12 cellular contexts compared by ENCODE assay signal in genomic region chr7:115217373-115217772, GRCh38.
DNase-seq lines count a peak whose midpoint lies in the region; ATAC-seq and TF ChIP-seq lines count a peak whose summit lies in the region.
"Had no signal": no experiment of that assay in that cellular context is flagged by ENCODE, and none has a peak within 500 bp of the region (broad histone marks: within the 10 kb centered on the region; RNA-seq: fewer than 3 reads in every experiment).

No MANE protein-coding gene starts in this region.

- no peak overlapping the region for H3K27ac ChIP-seq in AG04450 (ENCODE audit: low read depth, low read length)
- no peak overlapping the region for H3K27ac ChIP-seq in OCI-LY1 (ENCODE audit: low read depth, low read length, poor library complexity, severe bottlenecking)
- no peak overlapping the region for H3K27ac ChIP-seq in esophagus muscularis mucosa (replicated peaks in 1 of 4)
- H3K27ac ChIP-seq in neuronal stem cell (replicated peaks; ENCODE audit: low read length), result no peak overlapping the region
- H3K27ac ChIP-seq: hepatocyte, uterus had no signal

- no peak overlapping the region for H3K18ac ChIP-seq in neuronal stem cell (ENCODE audit: low read length)

- H3K4ac ChIP-seq in neuronal stem cell (ENCODE audit: low read length), result no peak overlapping the region

- H3K9ac ChIP-seq in OCI-LY1 (ENCODE audit: low read length), result no peak overlapping the region
- no peak overlapping the region for H3K9ac ChIP-seq in neuronal stem cell (ENCODE audit: low read depth, low read length, poor library complexity)

- H3K4me1 ChIP-seq in OCI-LY1 (ENCODE audit: insufficient read depth, low read length, severe bottlenecking), result no peaks in the 10 kb centered on the region
- peaks cover 0 to 8% (median 0%) of the 10 kb centered on the region in 4 donors for H3K4me1 ChIP-seq in esophagus muscularis mucosa
- no peaks in the 10 kb centered on the region for H3K4me1 ChIP-seq in neuronal stem cell (ENCODE audit: control insufficient read depth in 2 of 2, insufficient read depth in 1 of 2, low read depth in 1 of 2, low read length in 2 of 2)
- H3K4me1 ChIP-seq: uterus had no signal

- no peak overlapping the region for H3K4me3 ChIP-seq in AG04450 (ENCODE audit: low read depth, low read length)
- no peak overlapping the region for H3K4me3 ChIP-seq in GM12864 (ENCODE audit: low read depth, low read length)
- H3K4me3 ChIP-seq in OCI-LY1 (ENCODE audit: low read depth, low read length, poor library complexity, severe bottlenecking), result no peak overlapping the region
- no peak overlapping the region for H3K4me3 ChIP-seq in esophagus muscularis mucosa
- no peak overlapping the region for H3K4me3 ChIP-seq in neuronal stem cell (ENCODE audit: low read length in 2 of 2)
- H3K4me3 ChIP-seq: hepatocyte, uterus had no signal

- H3K4me1 Mint-ChIP-seq in natural killer cell, result no peaks in the 10 kb centered on the region

- H3K9me3 ChIP-seq in AG04450 (ENCODE audit: control insufficient read depth, insufficient read depth, low read length), result no peaks in the 10 kb centered on the region
- H3K9me3 ChIP-seq in OCI-LY1 (ENCODE audit: low read length), result no peaks in the 10 kb centered on the region
- no peaks in the 10 kb centered on the region for H3K9me3 ChIP-seq in esophagus muscularis mucosa
- no peaks in the 10 kb centered on the region for H3K9me3 ChIP-seq in neuronal stem cell (replicated peaks in 1 of 2; ENCODE audit: control insufficient read depth in 2 of 2, insufficient read depth in 1 of 2, low read depth in 1 of 2, low read length in 2 of 2)
- H3K9me3 ChIP-seq: uterus had no signal

- no peaks in the 10 kb centered on the region for H4K20me1 ChIP-seq in OCI-LY1 (ENCODE audit: insufficient read depth, low read length)

- no peaks in the 10 kb centered on the region for H3K79me2 ChIP-seq in OCI-LY1 (ENCODE audit: insufficient read depth, low read length)
- H3K79me2 ChIP-seq: hepatocyte had no signal

- POLR2A ChIA-PET in AG04450 (lab: Yijun Ruan, JAX), result no interaction called here

- no peak overlapping the region for H3K23ac ChIP-seq in neuronal stem cell (ENCODE audit: low read depth, low read length, poor library complexity)

- no peak for TF ChIP-seq EP300 in esophagus muscularis mucosa (IDR thresholded peaks at IDR 0.05)

- no peak overlapping the region for H3K27ac Mint-ChIP-seq in natural killer cell
- H3K27ac Mint-ChIP-seq: natural killer cell treated with Interleukin-12 subunit alpha and Interleukin-12 subunit beta and Interleukin-15 and Interleukin-18, amount 100 ng/mL, for 72 hours had no signal

- no peak overlapping the region for H2BK12ac ChIP-seq in neuronal stem cell (ENCODE audit: low read length)

- no peaks in the 10 kb centered on the region for H3K9me3 Mint-ChIP-seq in natural killer cell
- H3K9me3 Mint-ChIP-seq: natural killer cell treated with Interleukin-12 subunit alpha and Interleukin-12 subunit beta and Interleukin-15 and Interleukin-18, amount 100 ng/mL, for 72 hours had no signal

- 84% methylated on average over 1 of the region's 1 CpG for WGBS in esophagus muscularis mucosa
- WGBS in neuronal stem cell (ENCODE audit: extremely low coverage in 2 of 2, insufficient read length in 2 of 2, insufficient replicate concordance in 1 of 2), 2 donors, result 100% methylated on average over 1 of the region's 1 CpG; no CpG with 5 or more reads in 1 of the 2 donors

- H3K27me3 Mint-ChIP-seq in natural killer cell (ENCODE audit: low read depth in 2 of 2), result peaks cover 0 to 2% of the 10 kb centered on the region in 2 donors

- DNase-seq in AG04450 (ENCODE audit: low read depth, low spot score) (no peak), GM12864 (ENCODE audit: low read depth) (no peak), esophagus muscularis mucosa (ENCODE audit: extremely low spot score) (no peak), neuronal stem cell (ENCODE audit: low spot score) (no peak), natural killer cell (no peak)
- DNase-seq: stimulated activated CD4-positive, alpha-beta T cell treated with anti-CD3 and anti-CD28 coated beads, Interleukin-4, amount 100 ng/mL, for 24 hours; uterus had no signal

- no peak overlapping the region for H2BK5ac ChIP-seq in neuronal stem cell (ENCODE audit: low read length)

- H3F3A ChIP-seq in OCI-LY1 (ENCODE audit: insufficient read depth, low read length), result no peaks in the 10 kb centered on the region

- ATAC-seq in HG02840 (IDR thresholded peaks at IDR 0.05; ENCODE audit: low FRiP score, unreplicated experiment), result no peak
- no peak for ATAC-seq in natural killer cell
- no peak for ATAC-seq in GM21737 (IDR thresholded peaks at IDR 0.05; ENCODE audit: unreplicated experiment)
- ATAC-seq: natural killer cell treated with Interleukin-12 subunit alpha and Interleukin-12 subunit beta and Interleukin-15 and Interleukin-18, amount 100 ng/mL, for 72 hours had no signal

- TF ChIP-seq CTCF in AG04450 (IDR thresholded peaks at IDR 0.05; ENCODE audit: low read depth, low read length) (peak; percentile 31; the same call in 1 of the 2 replicates), GM12864 (IDR thresholded peaks at IDR 0.05; ENCODE audit: low read depth, low read length, missing control alignments) (peak; percentile 23), OCI-LY1 (IDR thresholded peaks at IDR 0.05; ENCODE audit: low read length) (peak; percentile 16; the same call in 1 of the 2 replicates), esophagus muscularis mucosa (IDR thresholded peaks at IDR 0.05) (peak; percentile 23 to 30 (median 30)), natural killer cell (IDR thresholded peaks at IDR 0.05) (no peak)

- no peaks in the 10 kb centered on the region for H3K79me1 ChIP-seq in neuronal stem cell (ENCODE audit: low read depth, low read length)

- no peak overlapping the region for H2AK5ac ChIP-seq in neuronal stem cell (ENCODE audit: low read depth, low read length)

- H3K9me2 ChIP-seq in OCI-LY1 (ENCODE audit: low read depth, low read length), result no peaks in the 10 kb centered on the region

- no peak overlapping the region for H2BK15ac ChIP-seq in neuronal stem cell (ENCODE audit: low read length)

- H3K4me2 ChIP-seq in OCI-LY1 (ENCODE audit: low read length) (no peak overlapping the region), neuronal stem cell (ENCODE audit: insufficient read depth, low read length, poor library complexity, severe bottlenecking) (no peak overlapping the region)
- H3K4me2 ChIP-seq: hepatocyte had no signal

- intact Hi-C loops in esophagus muscularis mucosa (cut with DNase I) (no loop called here), natural killer cell (cut with micrococcal nuclease) (no loop called here)

- no peak for TF ChIP-seq POLR2A in esophagus muscularis mucosa (IDR thresholded peaks at IDR 0.05; ENCODE audit: low read depth)

- no peak overlapping the region for H3K14ac ChIP-seq in neuronal stem cell (ENCODE audit: low read length)

- no peaks in the 10 kb centered on the region for H3K36me3 ChIP-seq in OCI-LY1 (ENCODE audit: insufficient read depth, low read length)
- H3K36me3 ChIP-seq in esophagus muscularis mucosa, result no peaks in the 10 kb centered on the region
- no peaks in the 10 kb centered on the region for H3K36me3 ChIP-seq in neuronal stem cell (replicated peaks in 1 of 2; ENCODE audit: control insufficient read depth in 2 of 2, insufficient read depth in 2 of 2, low read length in 2 of 2)
- H3K36me3 ChIP-seq: uterus had no signal

- H3K27me3 ChIP-seq in AG04450 (ENCODE audit: control insufficient read depth, insufficient read depth, low read length) (no peaks in the 10 kb centered on the region), OCI-LY1 (ENCODE audit: insufficient read depth, low read length) (no peaks in the 10 kb centered on the region), esophagus muscularis mucosa (no peaks in the 10 kb centered on the region), neuronal stem cell (ENCODE audit: control insufficient read depth in 3 of 3, insufficient read depth in 3 of 3, low read depth in 1 of 3, low read length in 3 of 3) (no peaks in the 10 kb centered on the region)
- H3K27me3 ChIP-seq: hepatocyte, uterus had no signal

- CTCF ChIA-PET in AG04450 (lab: Charles Lee), result interaction anchor here (0.7 to 3.0 kb wide), 5 partner anchors 14 to 1136 kb away, joined by 3 to 31 read pairs (median 3); no protein-coding TSS in a partner anchor

- no peak overlapping the region for H4K91ac ChIP-seq in neuronal stem cell (ENCODE audit: low read depth, low read length, poor library complexity)

- no peak overlapping the region for H3K4me3 Mint-ChIP-seq in natural killer cell
- H3K4me3 Mint-ChIP-seq: natural killer cell treated with Interleukin-12 subunit alpha and Interleukin-12 subunit beta and Interleukin-15 and Interleukin-18, amount 100 ng/mL, for 72 hours had no signal

- H3K36me3 Mint-ChIP-seq in natural killer cell, result no peaks in the 10 kb centered on the region
- H3K36me3 Mint-ChIP-seq: natural killer cell treated with Interleukin-12 subunit alpha and Interleukin-12 subunit beta and Interleukin-15 and Interleukin-18, amount 100 ng/mL, for 72 hours had no signal

- H2BK120ac ChIP-seq in neuronal stem cell (ENCODE audit: low read depth, low read length), result no peak overlapping the region

- H4K8ac ChIP-seq in neuronal stem cell (ENCODE audit: low read depth, low read length), result no peak overlapping the region

- H2AFZ ChIP-seq in OCI-LY1 (ENCODE audit: low read length) (no peak overlapping the region), neuronal stem cell (ENCODE audit: low read length) (no peak overlapping the region)
- H2AFZ ChIP-seq: hepatocyte had no signal
